20 cellular contexts compared by ENCODE assay signal in the genomic region with DNA sequence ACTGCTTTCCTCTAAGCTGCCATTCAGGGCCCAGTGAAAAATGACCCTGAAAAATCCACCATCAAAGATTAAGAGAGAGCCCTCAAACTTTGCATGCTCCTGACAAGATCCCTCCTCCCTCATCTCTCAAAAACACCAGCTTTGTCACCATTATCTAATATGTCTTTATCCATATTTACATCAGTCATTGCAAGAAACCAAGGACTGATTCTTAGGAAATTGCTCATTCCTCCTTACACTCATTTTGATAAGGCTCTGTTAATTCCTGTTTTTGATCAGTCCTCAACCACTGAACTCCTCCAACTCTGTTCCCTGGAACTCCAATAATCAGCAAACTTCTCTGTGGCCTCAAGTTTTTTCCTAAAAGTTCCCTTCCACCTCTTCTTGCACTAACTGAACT. TPM values are rescaled to one million over a fixed set of nuclear protein-coding genes. Genes with fewer than 3 reads are reported as not detected.
A peak's percentile ranks its signal among the peaks of the same experiment; 100 is the strongest.
DNase-seq lines count a peak whose midpoint lies in the region; FAIRE-seq and TF ChIP-seq lines count a peak whose summit lies in the region.
"Had no signal": no experiment of that assay in that cellular context is flagged by ENCODE, and none has a peak within 500 bp of the region (broad histone marks: within the 10 kb centered on the region; RNA-seq: fewer than 3 reads in every experiment).

No MANE protein-coding gene starts in this region.

- no peak for FAIRE-seq in astrocyte (lab: Jason Lieb, UNC)
- FAIRE-seq: H54 had no signal

- H3K4me3 Mint-ChIP-seq in activated T-cell treated with anti-CD3 and anti-CD28 coated beads, Interleukin-2, amount 50 U/mL, for 24 hours, result no peak overlapping the region
- H3K4me3 Mint-ChIP-seq in astrocyte (ENCODE audit: unreplicated experiment) (no peak overlapping the region), type B pancreatic cell (no peak overlapping the region)
- H3K4me3 Mint-ChIP-seq: HFFc6 had no signal

- H3K4ac ChIP-seq in neuronal stem cell (ENCODE audit: low read length), result no peak overlapping the region

- no peak overlapping the region for H2BK12ac ChIP-seq in neuronal stem cell (ENCODE audit: low read length)

- H3K27ac Mint-ChIP-seq in activated T-cell treated with anti-CD3 and anti-CD28 coated beads, Interleukin-2, amount 50 U/mL, for 24 hours, result peak overlapping the region; percentile 30
- peak overlapping the region; percentile 51 for H3K27ac Mint-ChIP-seq in astrocyte (ENCODE audit: unreplicated experiment)
- no peak overlapping the region for H3K27ac Mint-ChIP-seq in type B pancreatic cell
- H3K27ac Mint-ChIP-seq: HFFc6 had no signal

- H3K79me2 ChIP-seq in Loucy (ENCODE audit: insufficient read depth, low read length) (no peaks in the 10 kb centered on the region), astrocyte (ENCODE audit: insufficient read depth, low read length) (no peaks in the 10 kb centered on the region)

- no peak overlapping the region for H3K23ac ChIP-seq in neuronal stem cell (ENCODE audit: low read depth, low read length, poor library complexity)

- H3K14ac ChIP-seq in neuronal stem cell (ENCODE audit: low read length), result no peak overlapping the region

- DNase-seq in activated T-cell treated with anti-CD3 and anti-CD28 coated beads, Interleukin-2, amount 50 U/mL, for 24 hours, result no peak
- no peak for DNase-seq in activated T-cell treated with anti-CD3 and anti-CD28 coated beads, Interleukin-2, amount 50 U/mL, for 48 hours
- peak; percentile 33 for DNase-seq in astrocyte (ENCODE audit: low read depth)
- no peak for DNase-seq in neuronal stem cell (ENCODE audit: low spot score)
- no peak for DNase-seq in NK-92 (lab: John Stamatoyannopoulos, UW; ENCODE audit: unreplicated experiment)
- DNase-seq in DMS 273 treated with DMSO at 0.1 percent for 48 hours (lab: John Stamatoyannopoulos, UW), result no peak
- DNase-seq in type B pancreatic cell (ENCODE audit: extremely low spot score, unreplicated experiment), result no peak
- DNase-seq: COR-L47, DMS153, EL, HFFc6, MG63, NCI-H1092, NCI-H2081 treated with DMSO at 0.1 percent for 48 hours, NCI-H510A, NCI-H774 had no signal

- H3K9me3 ChIP-seq in Loucy (ENCODE audit: insufficient read depth, low read depth, low read length) (no peaks in the 10 kb centered on the region), astrocyte (ENCODE audit: insufficient read depth, low read depth, low read length) (no peaks in the 10 kb centered on the region), neuronal stem cell (replicated peaks in 1 of 2; ENCODE audit: control insufficient read depth in 2 of 2, insufficient read depth in 1 of 2, low read depth in 1 of 2, low read length in 2 of 2) (no peaks in the 10 kb centered on the region)
- H3K9me3 ChIP-seq: MG63 had no signal

- H3K79me1 ChIP-seq in neuronal stem cell (ENCODE audit: low read depth, low read length), result peaks cover 2% of the 10 kb centered on the region

- no peaks in the 10 kb centered on the region for H3K36me3 Mint-ChIP-seq in activated T-cell treated with anti-CD3 and anti-CD28 coated beads, Interleukin-2, amount 50 U/mL, for 24 hours (ENCODE audit: low read depth)
- peaks cover 4% of the 10 kb centered on the region for H3K36me3 Mint-ChIP-seq in astrocyte (ENCODE audit: low read depth, unreplicated experiment)
- H3K36me3 Mint-ChIP-seq in type B pancreatic cell, result no peaks in the 10 kb centered on the region

- H3K9me3 Mint-ChIP-seq in activated T-cell treated with anti-CD3 and anti-CD28 coated beads, Interleukin-2, amount 50 U/mL, for 24 hours, result no peaks in the 10 kb centered on the region
- H3K9me3 Mint-ChIP-seq in astrocyte (ENCODE audit: unreplicated experiment) (peaks cover 2% of the 10 kb centered on the region), type B pancreatic cell (no peaks in the 10 kb centered on the region)
- H3K9me3 Mint-ChIP-seq: HFFc6 had no signal

- H3K36me3 ChIP-seq in Loucy (ENCODE audit: insufficient read depth, low read length), result no peaks in the 10 kb centered on the region
- H3K36me3 ChIP-seq in astrocyte (ENCODE audit: insufficient read depth, low read length), result no peaks in the 10 kb centered on the region
- H3K36me3 ChIP-seq in neuronal stem cell (replicated peaks in 1 of 2; ENCODE audit: control insufficient read depth in 2 of 2, insufficient read depth in 2 of 2, low read length in 2 of 2), result no peaks in the 10 kb centered on the region
- H3K36me3 ChIP-seq: MG63 had no signal

- no peak for TF ChIP-seq CTCF in Loucy (conservative IDR thresholded peaks at IDR 0.05; ENCODE audit: low read length)
- TF ChIP-seq CTCF in astrocyte (IDR thresholded peaks at IDR 0.05; ENCODE audit: insufficient read depth, low read depth, low read length), result no peak
- TF ChIP-seq CTCF in type B pancreatic cell (conservative IDR thresholded peaks at IDR 0.05), result no peak

- H3K27me3 ChIP-seq in Loucy (ENCODE audit: insufficient read depth, low read length, poor library complexity, severe bottlenecking) (no peaks in the 10 kb centered on the region), astrocyte (ENCODE audit: insufficient read depth, low read length) (no peaks in the 10 kb centered on the region), neuronal stem cell (ENCODE audit: control insufficient read depth in 3 of 3, insufficient read depth in 3 of 3, low read depth in 1 of 3, low read length in 3 of 3) (no peaks in the 10 kb centered on the region)
- H3K27me3 ChIP-seq: MG63 had no signal

- H4K8ac ChIP-seq in neuronal stem cell (ENCODE audit: low read depth, low read length), result no peak overlapping the region

- no peak overlapping the region for H3K18ac ChIP-seq in neuronal stem cell (ENCODE audit: low read length)

- H3K9me2 ChIP-seq in Loucy (replicated peaks; ENCODE audit: low read depth, low read length), result no peaks in the 10 kb centered on the region

- H3K9ac ChIP-seq in Loucy (ENCODE audit: low read depth, low read length, poor library complexity, severe bottlenecking), result peak overlapping the region; percentile 6
- no peak overlapping the region for H3K9ac ChIP-seq in astrocyte (ENCODE audit: low read length)
- no peak overlapping the region for H3K9ac ChIP-seq in neuronal stem cell (ENCODE audit: low read depth, low read length, poor library complexity)

- no peaks in the 10 kb centered on the region for H3K27me3 Mint-ChIP-seq in activated T-cell treated with anti-CD3 and anti-CD28 coated beads, Interleukin-2, amount 50 U/mL, for 24 hours
- H3K27me3 Mint-ChIP-seq in astrocyte (ENCODE audit: low read depth, unreplicated experiment) (no peaks in the 10 kb centered on the region), type B pancreatic cell (no peaks in the 10 kb centered on the region)

- H3F3A ChIP-seq in Loucy (ENCODE audit: low read depth), result no peaks in the 10 kb centered on the region

- H4K20me1 ChIP-seq in Loucy (ENCODE audit: insufficient read depth, low read length, poor library complexity, severe bottlenecking) (no peaks in the 10 kb centered on the region), astrocyte (ENCODE audit: insufficient read depth, low read length) (no peaks in the 10 kb centered on the region)

- no peak overlapping the region for H3K27ac ChIP-seq in astrocyte (ENCODE audit: low read depth, low read length)
- no peak overlapping the region for H3K27ac ChIP-seq in neuronal stem cell (replicated peaks; ENCODE audit: low read length)
- H3K27ac ChIP-seq: C4-2B had no signal

- H3K4me1 ChIP-seq in Loucy (ENCODE audit: insufficient read depth, low read length, poor library complexity, severe bottlenecking), result peaks cover 36% of the 10 kb centered on the region
- H3K4me1 ChIP-seq in astrocyte (ENCODE audit: insufficient read depth, low read length), result peaks cover 1% of the 10 kb centered on the region
- no peaks in the 10 kb centered on the region for H3K4me1 ChIP-seq in neuronal stem cell (ENCODE audit: control insufficient read depth in 2 of 2, insufficient read depth in 1 of 2, low read depth in 1 of 2, low read length in 2 of 2)

- H4K91ac ChIP-seq in neuronal stem cell (ENCODE audit: low read depth, low read length, poor library complexity), result no peak overlapping the region

- H2AK5ac ChIP-seq in neuronal stem cell (ENCODE audit: low read depth, low read length), result no peak overlapping the region

- H2AFZ ChIP-seq in Loucy (ENCODE audit: low read length) (peak overlapping the region; percentile 95), astrocyte (ENCODE audit: low read depth, low read length) (no peak overlapping the region), neuronal stem cell (ENCODE audit: low read length) (peak overlapping the region; percentile 65)

- H3K4me1 Mint-ChIP-seq in activated T-cell treated with anti-CD3 and anti-CD28 coated beads, Interleukin-2, amount 50 U/mL, for 24 hours (ENCODE audit: low read depth), result peaks cover 44% of the 10 kb centered on the region
- H3K4me1 Mint-ChIP-seq in astrocyte (ENCODE audit: low read depth, unreplicated experiment) (peaks cover 6% of the 10 kb centered on the region), type B pancreatic cell (ENCODE audit: unreplicated experiment) (no peaks in the 10 kb centered on the region)

- no peak overlapping the region for H3K4me3 ChIP-seq in Loucy (ENCODE audit: low read length, poor library complexity, severe bottlenecking)
- no peak overlapping the region for H3K4me3 ChIP-seq in astrocyte (ENCODE audit: insufficient read depth, low read depth, low read length)
- no peak overlapping the region for H3K4me3 ChIP-seq in neuronal stem cell (ENCODE audit: low read length in 2 of 2)
- H3K4me3 ChIP-seq: MG63 had no signal

- no peak overlapping the region for H2BK5ac ChIP-seq in neuronal stem cell (ENCODE audit: low read length)

- no peak overlapping the region for H2BK120ac ChIP-seq in neuronal stem cell (ENCODE audit: low read depth, low read length)

- no peak overlapping the region for H2BK15ac ChIP-seq in neuronal stem cell (ENCODE audit: low read length)

- H3K4me2 ChIP-seq in Loucy (ENCODE audit: low read depth, low read length, poor library complexity, severe bottlenecking), result no peak overlapping the region
- H3K4me2 ChIP-seq in astrocyte (ENCODE audit: low read length), result no peak overlapping the region
- no peak overlapping the region for H3K4me2 ChIP-seq in neuronal stem cell (ENCODE audit: insufficient read depth, low read length, poor library complexity, severe bottlenecking)

RNA-seq across cellular contexts. Expression of a gene that starts 51.8 kb away (rescaled TPM):
- total RNA-seq in astrocyte, result 11.1 and 13.2 TPM in 2 replicates
- 82.5 TPM for polyA plus RNA-seq in neuronal stem cell (2013, experiment 1 of 2)
- polyA plus RNA-seq in neuronal stem cell (2013, experiment 2 of 2), result 81.2 TPM
- total RNA-seq in type B pancreatic cell (ENCODE audit: low replicate concordance), result 11.9 and 20.1 TPM in 2 replicates
- total RNA-seq: A673, HFFc6 had no signal
